In the genomic region with DNA sequence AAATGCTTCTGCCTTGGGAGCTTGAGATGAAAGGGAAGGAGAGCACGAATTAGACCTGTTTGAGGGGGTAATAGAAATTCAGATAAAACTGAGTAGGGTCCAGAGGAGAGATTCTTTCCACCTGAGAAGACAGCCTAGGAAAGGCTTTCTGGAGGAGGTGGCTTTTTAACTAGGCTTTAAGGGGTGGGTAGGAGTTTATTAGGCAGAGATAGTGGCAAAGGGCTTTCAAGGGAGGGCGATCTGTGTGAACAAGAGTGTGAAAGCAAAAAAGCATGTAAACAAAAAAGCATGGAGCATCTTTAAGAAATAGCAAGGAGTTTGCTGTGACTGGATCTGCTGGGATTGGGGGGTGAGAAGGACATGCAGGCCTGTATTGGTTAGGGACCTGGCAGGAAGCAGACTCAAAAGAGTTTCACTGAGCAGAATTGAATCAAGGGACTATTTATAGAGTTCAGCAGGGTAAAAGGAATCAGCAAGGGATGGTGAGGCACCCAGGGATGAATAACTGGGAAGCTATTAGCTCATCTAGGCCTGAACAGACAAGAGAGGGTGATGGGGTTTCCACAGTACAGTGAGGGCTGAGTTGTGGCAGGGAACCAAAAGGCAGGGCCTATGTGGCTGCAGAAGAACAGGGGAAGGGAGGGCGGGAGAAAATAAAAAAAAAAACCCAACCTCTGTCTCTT, we compare ENCODE assay signal across 2 cellular contexts.
TF ChIP-seq lines count a peak whose summit lies in the region.

No MANE protein-coding gene starts in this region.

TF ChIP-seq in liver, 16 proteins besides CTCF, POLR2A, EP300 and RAD21:
- TF ChIP-seq HNF4A (conservative IDR thresholded peaks at IDR 0.05) (no peak), GABPA (IDR thresholded peaks at IDR 0.05 in 1 of 2, conservative IDR thresholded peaks at IDR 0.05 in 1 of 2) (no peak), RXRA (IDR thresholded peaks at IDR 0.05) (no peak), HNF4G (IDR thresholded peaks at IDR 0.05) (no peak), EGR1 (IDR thresholded peaks at IDR 0.05; ENCODE audit: low read depth in 2 of 2) (no peak), SP1 (IDR thresholded peaks at IDR 0.05) (no peak), FOXA1 (IDR thresholded peaks at IDR 0.05) (no peak), JUND (IDR thresholded peaks at IDR 0.05) (no peak), TAF1 (conservative IDR thresholded peaks at IDR 0.05) (no peak), FOXA2 (IDR thresholded peaks at IDR 0.05) (no peak), NR2F2 (IDR thresholded peaks at IDR 0.05) (no peak)
- TF ChIP-seq, protein P1, sequence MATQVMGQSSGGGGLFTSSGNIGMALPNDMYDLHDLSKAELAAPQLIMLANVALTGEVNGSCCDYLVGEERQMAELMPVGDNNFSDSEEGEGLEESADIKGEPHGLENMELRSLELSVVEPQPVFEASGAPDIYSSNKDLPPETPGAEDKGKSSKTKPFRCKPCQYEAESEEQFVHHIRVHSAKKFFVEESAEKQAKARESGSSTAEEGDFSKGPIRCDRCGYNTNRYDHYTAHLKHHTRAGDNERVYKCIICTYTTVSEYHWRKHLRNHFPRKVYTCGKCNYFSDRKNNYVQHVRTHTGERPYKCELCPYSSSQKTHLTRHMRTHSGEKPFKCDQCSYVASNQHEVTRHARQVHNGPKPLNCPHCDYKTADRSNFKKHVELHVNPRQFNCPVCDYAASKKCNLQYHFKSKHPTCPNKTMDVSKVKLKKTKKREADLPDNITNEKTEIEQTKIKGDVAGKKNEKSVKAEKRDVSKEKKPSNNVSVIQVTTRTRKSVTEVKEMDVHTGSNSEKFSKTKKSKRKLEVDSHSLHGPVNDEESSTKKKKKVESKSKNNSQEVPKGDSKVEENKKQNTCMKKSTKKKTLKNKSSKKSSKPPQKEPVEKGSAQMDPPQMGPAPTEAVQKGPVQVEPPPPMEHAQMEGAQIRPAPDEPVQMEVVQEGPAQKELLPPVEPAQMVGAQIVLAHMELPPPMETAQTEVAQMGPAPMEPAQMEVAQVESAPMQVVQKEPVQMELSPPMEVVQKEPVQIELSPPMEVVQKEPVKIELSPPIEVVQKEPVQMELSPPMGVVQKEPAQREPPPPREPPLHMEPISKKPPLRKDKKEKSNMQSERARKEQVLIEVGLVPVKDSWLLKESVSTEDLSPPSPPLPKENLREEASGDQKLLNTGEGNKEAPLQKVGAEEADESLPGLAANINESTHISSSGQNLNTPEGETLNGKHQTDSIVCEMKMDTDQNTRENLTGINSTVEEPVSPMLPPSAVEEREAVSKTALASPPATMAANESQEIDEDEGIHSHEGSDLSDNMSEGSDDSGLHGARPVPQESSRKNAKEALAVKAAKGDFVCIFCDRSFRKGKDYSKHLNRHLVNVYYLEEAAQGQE (IDR thresholded peaks at IDR 0.05), result no peak
- TF ChIP-seq, protein P2, sequence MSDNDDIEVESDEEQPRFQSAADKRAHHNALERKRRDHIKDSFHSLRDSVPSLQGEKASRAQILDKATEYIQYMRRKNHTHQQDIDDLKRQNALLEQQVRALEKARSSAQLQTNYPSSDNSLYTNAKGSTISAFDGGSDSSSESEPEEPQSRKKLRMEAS (IDR thresholded peaks at IDR 0.05), result no peak
- TF ChIP-seq, protein P3, sequence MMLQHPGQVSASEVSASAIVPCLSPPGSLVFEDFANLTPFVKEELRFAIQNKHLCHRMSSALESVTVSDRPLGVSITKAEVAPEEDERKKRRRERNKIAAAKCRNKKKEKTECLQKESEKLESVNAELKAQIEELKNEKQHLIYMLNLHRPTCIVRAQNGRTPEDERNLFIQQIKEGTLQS (IDR thresholded peaks at IDR 0.05), result no peak

TF ChIP-seq in HepG2, 621 proteins besides CTCF, POLR2A, EP300 and RAD21:
- no peak for TF ChIP-seq MTF2 (CRISPR knock-in tag; IDR thresholded peaks at IDR 0.05; ENCODE audit: borderline replicate concordance)
- TF ChIP-seq CHD4 (IDR thresholded peaks at IDR 0.05; ENCODE audit: borderline replicate concordance, low read length), result no peak
- TF ChIP-seq, protein P4, sequence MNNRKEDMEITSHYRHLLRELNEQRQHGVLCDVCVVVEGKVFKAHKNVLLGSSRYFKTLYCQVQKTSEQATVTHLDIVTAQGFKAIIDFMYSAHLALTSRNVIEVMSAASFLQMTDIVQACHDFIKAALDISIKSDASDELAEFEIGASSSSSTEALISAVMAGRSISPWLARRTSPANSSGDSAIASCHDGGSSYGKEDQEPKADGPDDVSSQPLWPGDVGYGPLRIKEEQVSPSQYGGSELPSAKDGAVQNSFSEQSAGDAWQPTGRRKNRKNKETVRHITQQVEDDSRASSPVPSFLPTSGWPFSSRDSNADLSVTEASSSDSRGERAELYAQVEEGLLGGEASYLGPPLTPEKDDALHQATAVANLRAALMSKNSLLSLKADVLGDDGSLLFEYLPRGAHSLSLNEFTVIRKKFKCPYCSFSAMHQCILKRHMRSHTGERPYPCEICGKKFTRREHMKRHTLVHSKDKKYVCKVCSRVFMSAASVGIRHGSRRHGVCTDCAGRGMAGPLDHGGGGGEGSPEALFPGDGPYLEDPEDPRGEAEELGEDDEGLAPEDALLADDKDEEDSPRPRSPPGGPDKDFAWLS (CRISPR knock-in tag; IDR thresholded peaks at IDR 0.05; ENCODE audit: borderline replicate concordance), result no peak
- no peak for TF ChIP-seq ZFP37 (CRISPR knock-in tag; IDR thresholded peaks at IDR 0.05; ENCODE audit: borderline replicate concordance)
- TF ChIP-seq ZFYVE20 (CRISPR knock-in tag; IDR thresholded peaks at IDR 0.05; ENCODE audit: borderline replicate concordance, low read depth), result no peak
- TF ChIP-seq GTF3A (CRISPR knock-in tag; conservative IDR thresholded peaks at IDR 0.05), result no peak
